In the genomic region with DNA sequence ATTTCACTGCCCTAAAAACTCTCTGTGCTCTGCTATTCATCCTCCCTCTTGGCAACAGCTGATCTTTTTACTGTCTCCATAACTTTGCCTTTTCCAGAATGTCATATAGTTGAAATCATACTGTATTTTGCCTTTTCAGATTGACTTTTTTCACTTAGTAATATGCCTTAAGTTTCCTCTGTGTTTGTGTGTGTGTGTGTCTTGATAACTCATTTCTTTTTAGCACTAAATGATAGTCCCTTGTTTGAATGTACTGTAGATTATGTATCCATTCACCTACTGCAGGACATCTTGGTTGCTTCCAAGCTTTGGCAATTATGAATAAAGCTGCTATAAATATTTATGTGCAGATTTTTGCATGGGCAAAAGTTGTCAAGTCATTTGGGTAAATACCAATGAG, we compare ENCODE assay signal across 20 cellular contexts. TPM values are rescaled to one million over a fixed set of nuclear protein-coding genes. Genes with fewer than 3 reads are reported as not detected.
A peak's percentile ranks its signal among the peaks of the same experiment; 100 is the strongest.
DNase-seq lines count a peak whose midpoint lies in the region; ATAC-seq, FAIRE-seq and TF ChIP-seq lines count a peak whose summit lies in the region.
"Had no signal": no experiment of that assay in that cellular context is flagged by ENCODE, and none has a peak within 500 bp of the region (broad histone marks: within the 10 kb centered on the region; RNA-seq: fewer than 3 reads in every experiment).

No MANE protein-coding gene starts in this region.

- no peak for DNase-seq in activated CD8-positive, alpha-beta T cell treated with anti-CD3 and anti-CD28 coated beads for 36 hours
- no peak for DNase-seq in activated CD8-positive, alpha-beta T cell treated with anti-CD3 and anti-CD28 coated beads, Interleukin-2, amount 10 ng/mL, durations not matched to agents 7 days and 5 days
- DNase-seq in GM12891 (ENCODE audit: insufficient read length, low spot score) (no peak), naive B cell (no peak), KBM-7 (no peak), Peyer's patch (no peak), NCI-H1436 treated with DMSO at 0.1 percent for 48 hours (lab: John Stamatoyannopoulos, UW) (no peak)
- no peak for DNase-seq in activated CD4-positive, alpha-beta memory T cell treated with anti-CD3 and anti-CD28 coated beads, Interleukin-2, amount 10 ng/mL, durations not matched to agents 7 days and 5 days
- DNase-seq: 8988T; Calu3; CD4-positive, alpha-beta memory T cell; DMS53; EL; GOT3; NCI-H1105; NCI-H1694; NCI-H2081 treated with DMSO at 0.1 percent for 48 hours had no signal

- peaks cover 43% of the 10 kb centered on the region for H3K36me3 Mint-ChIP-seq in activated CD8-positive, alpha-beta T cell treated with anti-CD3 and anti-CD28 coated beads for 36 hours (ENCODE audit: low read depth)
- H3K36me3 Mint-ChIP-seq in activated CD8-positive, alpha-beta T cell treated with anti-CD3 and anti-CD28 coated beads, Interleukin-2, amount 10 ng/mL, durations not matched to agents 7 days and 5 days (ENCODE audit: low read depth), result peaks cover 59% of the 10 kb centered on the region
- peaks cover 68% of the 10 kb centered on the region for H3K36me3 Mint-ChIP-seq in activated CD4-positive, alpha-beta memory T cell treated with anti-CD3 and anti-CD28 coated beads, Interleukin-2, amount 10 ng/mL, durations not matched to agents 7 days and 5 days (ENCODE audit: low read depth)
- H3K36me3 Mint-ChIP-seq in naive B cell, result peaks cover 24 to 30% of the 10 kb centered on the region in 2 donors

- H3K4me3 ChIP-seq in Peyer's patch, result no peak overlapping the region

- H3K27me3 ChIP-seq in Peyer's patch, result no peaks in the 10 kb centered on the region

- no peaks in the 10 kb centered on the region for H3K27me3 Mint-ChIP-seq in activated CD8-positive, alpha-beta T cell treated with anti-CD3 and anti-CD28 coated beads for 36 hours
- no peaks in the 10 kb centered on the region for H3K27me3 Mint-ChIP-seq in activated CD8-positive, alpha-beta T cell treated with anti-CD3 and anti-CD28 coated beads, Interleukin-2, amount 10 ng/mL, durations not matched to agents 7 days and 5 days (ENCODE audit: low read depth)
- no peaks in the 10 kb centered on the region for H3K27me3 Mint-ChIP-seq in activated CD4-positive, alpha-beta memory T cell treated with anti-CD3 and anti-CD28 coated beads, Interleukin-2, amount 10 ng/mL, durations not matched to agents 7 days and 5 days
- H3K27me3 Mint-ChIP-seq in naive B cell, result no peaks in the 10 kb centered on the region
- H3K27me3 Mint-ChIP-seq: CD4-positive, alpha-beta memory T cell had no signal

- no peak for TF ChIP-seq POLR2A in GM12891 (IDR thresholded peaks at IDR 0.05; ENCODE audit: low read depth, low read length)
- TF ChIP-seq POLR2A in Peyer's patch (IDR thresholded peaks at IDR 0.05), result no peak

- CTCF ChIA-PET in activated CD8-positive, alpha-beta T cell treated with anti-CD3 and anti-CD28 coated beads for 36 hours (lab: Charles Lee), result interaction anchor here (1.2 kb wide), 2 partner anchors 8 to 93 kb away, joined by 3 to 4 read pairs; no protein-coding TSS in a partner anchor
- CTCF ChIA-PET in activated CD8-positive, alpha-beta T cell treated with anti-CD3 and anti-CD28 coated beads, Interleukin-2, amount 10 ng/mL, durations not matched to agents 7 days and 5 days (lab: Charles Lee), result interaction anchor here (1.3 kb wide), 1 partner anchor 92 kb away, joined by 3 read pairs; no protein-coding TSS in a partner anchor
- CTCF ChIA-PET in activated CD4-positive, alpha-beta memory T cell treated with anti-CD3 and anti-CD28 coated beads, Interleukin-2, amount 10 ng/mL, durations not matched to agents 7 days and 5 days (lab: Charles Lee), result interaction anchor here (0.6 to 2.0 kb wide), 2 partner anchors 49 to 93 kb away, joined by 4 to 5 read pairs; no protein-coding TSS in a partner anchor

- no peak for ATAC-seq in activated CD8-positive, alpha-beta T cell treated with anti-CD3 and anti-CD28 coated beads for 36 hours
- ATAC-seq in activated CD8-positive, alpha-beta T cell treated with anti-CD3 and anti-CD28 coated beads, Interleukin-2, amount 10 ng/mL, durations not matched to agents 7 days and 5 days, result no peak
- ATAC-seq in naive B cell (ENCODE audit: low read depth in 2 of 2), result no peak
- ATAC-seq: Right ventricle myocardium inferior had no signal

- H3K9me3 Mint-ChIP-seq in activated CD8-positive, alpha-beta T cell treated with anti-CD3 and anti-CD28 coated beads for 36 hours, result peaks cover 19% of the 10 kb centered on the region
- peaks cover 23% of the 10 kb centered on the region for H3K9me3 Mint-ChIP-seq in activated CD8-positive, alpha-beta T cell treated with anti-CD3 and anti-CD28 coated beads, Interleukin-2, amount 10 ng/mL, durations not matched to agents 7 days and 5 days (ENCODE audit: insufficient read depth)
- H3K9me3 Mint-ChIP-seq in activated CD4-positive, alpha-beta memory T cell treated with anti-CD3 and anti-CD28 coated beads, Interleukin-2, amount 10 ng/mL, durations not matched to agents 7 days and 5 days, result peaks cover 24% of the 10 kb centered on the region
- peaks cover 0 to 26% (median 18%) of the 10 kb centered on the region in 7 donors for H3K9me3 Mint-ChIP-seq in naive B cell

- no peak for TF ChIP-seq CTCF in activated CD8-positive, alpha-beta T cell treated with anti-CD3 and anti-CD28 coated beads for 36 hours (IDR thresholded peaks at IDR 0.05)
- TF ChIP-seq CTCF in Peyer's patch (IDR thresholded peaks at IDR 0.05), result no peak

- in situ Hi-C loops in KBM-7 (cut with MboI; ENCODE audit: low pct_unique_long_range_greater_than_20kb, low sequenced_read_pairs), result no loop called here

- H3K4me3 Mint-ChIP-seq in activated CD8-positive, alpha-beta T cell treated with anti-CD3 and anti-CD28 coated beads for 36 hours, result no peak overlapping the region
- no peak overlapping the region for H3K4me3 Mint-ChIP-seq in activated CD8-positive, alpha-beta T cell treated with anti-CD3 and anti-CD28 coated beads, Interleukin-2, amount 10 ng/mL, durations not matched to agents 7 days and 5 days
- no peak overlapping the region for H3K4me3 Mint-ChIP-seq in activated CD4-positive, alpha-beta memory T cell treated with anti-CD3 and anti-CD28 coated beads, Interleukin-2, amount 10 ng/mL, durations not matched to agents 7 days and 5 days
- no peak overlapping the region for H3K4me3 Mint-ChIP-seq in naive B cell

- POLR2A ChIA-PET in activated CD8-positive, alpha-beta T cell treated with anti-CD3 and anti-CD28 coated beads for 36 hours (lab: Charles Lee), result no interaction called here
- POLR2A ChIA-PET in activated CD8-positive, alpha-beta T cell treated with anti-CD3 and anti-CD28 coated beads, Interleukin-2, amount 10 ng/mL, durations not matched to agents 7 days and 5 days (lab: Charles Lee), result no interaction called here
- POLR2A ChIA-PET in activated CD4-positive, alpha-beta memory T cell treated with anti-CD3 and anti-CD28 coated beads, Interleukin-2, amount 10 ng/mL, durations not matched to agents 7 days and 5 days (lab: Charles Lee), result interaction anchor here (1.2 kb wide), 1 partner anchor 11 kb away, joined by 4 read pairs; no protein-coding TSS in a partner anchor

- no peak overlapping the region for H3K27ac ChIP-seq in Peyer's patch

- peak overlapping the region; percentile 65 for H3K27ac Mint-ChIP-seq in activated CD8-positive, alpha-beta T cell treated with anti-CD3 and anti-CD28 coated beads for 36 hours
- H3K27ac Mint-ChIP-seq in activated CD8-positive, alpha-beta T cell treated with anti-CD3 and anti-CD28 coated beads, Interleukin-2, amount 10 ng/mL, durations not matched to agents 7 days and 5 days, result no peak overlapping the region
- peak overlapping the region; percentile 4 for H3K27ac Mint-ChIP-seq in activated CD4-positive, alpha-beta memory T cell treated with anti-CD3 and anti-CD28 coated beads, Interleukin-2, amount 10 ng/mL, durations not matched to agents 7 days and 5 days
- H3K27ac Mint-ChIP-seq in naive B cell, result peak overlapping the region; percentile 34 to 90 (median 72)

- peaks cover 45% of the 10 kb centered on the region for H3K4me1 Mint-ChIP-seq in activated CD8-positive, alpha-beta T cell treated with anti-CD3 and anti-CD28 coated beads for 36 hours (ENCODE audit: low read depth)
- H3K4me1 Mint-ChIP-seq in activated CD8-positive, alpha-beta T cell treated with anti-CD3 and anti-CD28 coated beads, Interleukin-2, amount 10 ng/mL, durations not matched to agents 7 days and 5 days (ENCODE audit: low read depth), result peaks cover 24% of the 10 kb centered on the region
- peaks cover 35% of the 10 kb centered on the region for H3K4me1 Mint-ChIP-seq in activated CD4-positive, alpha-beta memory T cell treated with anti-CD3 and anti-CD28 coated beads, Interleukin-2, amount 10 ng/mL, durations not matched to agents 7 days and 5 days
- peaks cover 22 to 74% (median 42%) of the 10 kb centered on the region in 3 donors for H3K4me1 Mint-ChIP-seq in naive B cell

- H3K4me1 ChIP-seq in Peyer's patch, result no peaks in the 10 kb centered on the region

- peak; percentile 52 for FAIRE-seq in GM12891 (lab: Jason Lieb, UNC)
- FAIRE-seq: RCC 7860 had no signal

- no peaks in the 10 kb centered on the region for H3K36me3 ChIP-seq in Peyer's patch

- intact Hi-C loops in activated CD8-positive, alpha-beta T cell treated with anti-CD3 and anti-CD28 coated beads for 36 hours (cut with micrococcal nuclease), result no loop called here

- peaks cover 0 to 9% (median 3%) of the 10 kb centered on the region in 4 donors for H3K9me3 ChIP-seq in Peyer's patch

RNA-seq across cellular contexts. Expression of gene PARP15, which starts 9.5 kb away (rescaled TPM):
- 10 to 100 TPM; 13.3 to 14.0 TPM for total RNA-seq in activated CD8-positive, alpha-beta T cell treated with anti-CD3 and anti-CD28 coated beads for 36 hours
- 10 to 100 TPM; 36.6 to 38.6 TPM for total RNA-seq in activated CD8-positive, alpha-beta T cell treated with anti-CD3 and anti-CD28 coated beads, Interleukin-2, amount 10 ng/mL, durations not matched to agents 7 days and 5 days
- polyA plus RNA-seq in GM12891 (2012; ENCODE audit: low read depth, missing spikeins), result 20.3 TPM
- 10 to 100 TPM; 47.2 to 48.2 TPM for total RNA-seq in activated CD4-positive, alpha-beta memory T cell treated with anti-CD3 and anti-CD28 coated beads, Interleukin-2, amount 10 ng/mL, durations not matched to agents 7 days and 5 days
- polyA plus RNA-seq in naive B cell (ENCODE audit: low read depth in 6 of 6), result 10 to 100 TPM; 10.9 to 24.4 (median 17.8) TPM
- total RNA-seq in Peyer's patch, result 100 to 1,000 TPM in 1 of 4 donors, 1 to 10 TPM in 3; 3.1 to 109 (median 6.5) TPM
- total RNA-seq: NCI-H460 had no signal

RNA-seq across cellular contexts. Expression of gene DTX3L, which starts 22.8 kb away (rescaled TPM):
- total RNA-seq in activated CD8-positive, alpha-beta T cell treated with anti-CD3 and anti-CD28 coated beads for 36 hours, result 10 to 100 TPM; 22.1 to 25.9 TPM
- 100 to 1,000 TPM; 124 to 127 TPM for total RNA-seq in activated CD8-positive, alpha-beta T cell treated with anti-CD3 and anti-CD28 coated beads, Interleukin-2, amount 10 ng/mL, durations not matched to agents 7 days and 5 days
- 7.3 TPM for polyA plus RNA-seq in GM12891 (2012; ENCODE audit: low read depth, missing spikeins)
- total RNA-seq in activated CD4-positive, alpha-beta memory T cell treated with anti-CD3 and anti-CD28 coated beads, Interleukin-2, amount 10 ng/mL, durations not matched to agents 7 days and 5 days, result 100 to 1,000 TPM; 135 to 144 TPM
- 10 to 100 TPM; 10.9 to 34.1 (median 27.0) TPM for polyA plus RNA-seq in naive B cell (ENCODE audit: low read depth in 6 of 6)
- total RNA-seq in Peyer's patch, result 10 to 100 TPM; 31.2 to 47.3 (median 33.7) TPM

RNA-seq across cellular contexts. Expression of gene PARP9, which starts 22.8 kb away (rescaled TPM):
- 10 to 100 TPM; 17.8 to 18.5 TPM for total RNA-seq in activated CD8-positive, alpha-beta T cell treated with anti-CD3 and anti-CD28 coated beads for 36 hours
- total RNA-seq in activated CD8-positive, alpha-beta T cell treated with anti-CD3 and anti-CD28 coated beads, Interleukin-2, amount 10 ng/mL, durations not matched to agents 7 days and 5 days, result 100 to 1,000 TPM; 115 to 118 TPM
- polyA plus RNA-seq in GM12891 (2012; ENCODE audit: low read depth, missing spikeins), result 17.6 TPM
- 100 to 1,000 TPM; 151 to 157 TPM for total RNA-seq in activated CD4-positive, alpha-beta memory T cell treated with anti-CD3 and anti-CD28 coated beads, Interleukin-2, amount 10 ng/mL, durations not matched to agents 7 days and 5 days
- 10 to 100 TPM; 13.1 to 26.2 (median 18.8) TPM for polyA plus RNA-seq in naive B cell (ENCODE audit: low read depth in 6 of 6)
- 10 to 100 TPM; 26.4 to 38.8 (median 31.2) TPM for total RNA-seq in Peyer's patch
